Comparison of ENCODE assay signal across 18 cellular contexts in genomic region chr2:163664610-163665009, GRCh38.
DNase-seq lines count a peak whose midpoint lies in the region; ATAC-seq and TF ChIP-seq lines count a peak whose summit lies in the region.
"Had no signal": no experiment of that assay in that cellular context is flagged by ENCODE, and none has a peak within 500 bp of the region (broad histone marks: within the 10 kb centered on the region; RNA-seq: fewer than 3 reads in every experiment).

No MANE protein-coding gene starts in this region.

- DNase-seq in cardiac muscle cell (ENCODE audit: low read depth in 1 of 2, low spot score in 1 of 2) = peak in 1 of 2 donors; percentile 86
- no peak for DNase-seq in right cardiac atrium
- no peak for DNase-seq in SK-N-SH
- DNase-seq in fibroblast of mammary gland (ENCODE audit: low read depth) = peak; percentile 91
- DNase-seq in medulla oblongata (ENCODE audit: extremely low spot score) = no peak
- no peak for DNase-seq in GM23338 (ENCODE audit: low spot score)
- DNase-seq in NCI-H187 treated with DMSO at 0.1 percent for 48 hours (lab: John Stamatoyannopoulos, UW) = no peak
- DNase-seq: 8988T; activated CD4-positive, alpha-beta memory T cell treated with anti-CD3 and anti-CD28 coated beads for 36 hours; effector memory CD4-positive, alpha-beta T cell; heart left ventricle; NCI-H1436 treated with DMSO at 0.1 percent for 48 hours; NCI-H526 treated with DMSO at 0.1 percent for 48 hours; testis had no signal

- H3K4me1 ChIP-seq in cardiac muscle cell (ENCODE audit: low read depth) = peaks cover 22% of the 10 kb centered on the region
- H3K4me1 ChIP-seq in right cardiac atrium (ENCODE audit: control insufficient read depth, insufficient read depth, low read length) = peaks cover 4% of the 10 kb centered on the region
- peaks cover 0 to 20% of the 10 kb centered on the region in 2 experiments; a peak in 2 of 4 replicates for H3K4me1 ChIP-seq in SK-N-SH (ENCODE audit: control insufficient read depth in 1 of 2, insufficient read depth in 2 of 2, low read depth in 1 of 2, low read length in 1 of 2)
- peaks cover 64% of the 10 kb centered on the region for H3K4me1 ChIP-seq in skeletal muscle satellite cell (ENCODE audit: control insufficient read depth, insufficient read depth, low read length)
- no peaks in the 10 kb centered on the region for H3K4me1 ChIP-seq in GM23338 (ENCODE audit: insufficient read depth)
- H3K4me1 ChIP-seq: testis had no signal

- H3K9me2 ChIP-seq in SK-N-SH (no peaks in the 10 kb centered on the region), GM23338 (ENCODE audit: insufficient read depth) (peaks cover 2% of the 10 kb centered on the region; the same call in 1 of the 2 replicates)

- peaks cover 4% of the 10 kb centered on the region for H3K27me3 Mint-ChIP-seq in GM23338 (ENCODE audit: insufficient read depth, low read depth, poor library complexity)
- H3K27me3 Mint-ChIP-seq: activated CD4-positive, alpha-beta memory T cell treated with anti-CD3 and anti-CD28 coated beads for 36 hours had no signal

- POLR2A ChIA-PET in SK-N-SH (lab: Yijun Ruan, JAX) = no interaction called here

- H3K79me2 ChIP-seq in SK-N-SH (ENCODE audit: insufficient read depth) (no peaks in the 10 kb centered on the region), GM23338 (replicated peaks; ENCODE audit: insufficient read depth) (peaks cover 6% of the 10 kb centered on the region; the same call in 1 of the 2 replicates)

- no peaks in the 10 kb centered on the region for H3K27me3 ChIP-seq in cardiac muscle cell
- no peaks in the 10 kb centered on the region for H3K27me3 ChIP-seq in right cardiac atrium (ENCODE audit: control insufficient read depth, insufficient read depth)
- no peaks in the 10 kb centered on the region for H3K27me3 ChIP-seq in SK-N-SH (ENCODE audit: insufficient read depth)
- no peaks in the 10 kb centered on the region for H3K27me3 ChIP-seq in skeletal muscle satellite cell (ENCODE audit: control insufficient read depth, insufficient read depth, low read length)
- no peaks in the 10 kb centered on the region for H3K27me3 ChIP-seq in GM23338 (ENCODE audit: insufficient read depth)
- H3K27me3 ChIP-seq: ascending aorta, heart left ventricle, testis had no signal

- no peaks in the 10 kb centered on the region for H4K20me1 ChIP-seq in SK-N-SH (ENCODE audit: insufficient read depth)
- peaks cover 5% of the 10 kb centered on the region; the same call in 1 of the 2 replicates for H4K20me1 ChIP-seq in GM23338 (replicated peaks; ENCODE audit: insufficient read depth)

- no peaks in the 10 kb centered on the region; the same call in 2 of the 3 replicates for H3K9me3 Mint-ChIP-seq in GM23338

- no peaks in the 10 kb centered on the region for H3K36me3 ChIP-seq in cardiac muscle cell
- H3K36me3 ChIP-seq in SK-N-SH (replicated peaks in 1 of 2; ENCODE audit: control insufficient read depth in 1 of 2, insufficient read depth in 2 of 2, low read length in 1 of 2) = no peaks in the 10 kb centered on the region
- no peaks in the 10 kb centered on the region for H3K36me3 ChIP-seq in skeletal muscle satellite cell (ENCODE audit: insufficient read depth, low read length)
- no peaks in the 10 kb centered on the region for H3K36me3 ChIP-seq in GM23338 (ENCODE audit: insufficient read depth)
- H3K36me3 ChIP-seq: ascending aorta, heart left ventricle had no signal

- H3K36me3 Mint-ChIP-seq in GM23338 (ENCODE audit: low read depth) = peaks cover 14% of the 10 kb centered on the region
- H3K36me3 Mint-ChIP-seq: activated CD4-positive, alpha-beta memory T cell treated with anti-CD3 and anti-CD28 coated beads for 36 hours had no signal

- 85% methylated on average over 5 of the region's 5 CpGs for WGBS in right cardiac atrium
- 58% methylated on average over 5 of the region's 5 CpGs for WGBS in SK-N-SH (ENCODE audit: low lambda C conversion rate)

- no peak for TF ChIP-seq RAD21 in SK-N-SH (IDR thresholded peaks at IDR 0.05; ENCODE audit: low read length)

- H3K27ac Mint-ChIP-seq in GM23338 = no peak overlapping the region
- H3K27ac Mint-ChIP-seq: activated CD4-positive, alpha-beta memory T cell treated with anti-CD3 and anti-CD28 coated beads for 36 hours; activated T-helper 2 cell treated with anti-CD3 and anti-CD28 coated beads, Interferon-gamma antibody, Interleukin-2, Interleukin-4, amounts not matched to agents 10 μg/mL and 5 μg/mL and 100 μg/mL, durations not matched to agents 14 hours and 24 hours and 36 hours had no signal

- peaks cover 30% of the 10 kb centered on the region for H3K4me1 Mint-ChIP-seq in GM23338

- H3K27ac ChIP-seq in cardiac muscle cell = peak overlapping the region; percentile 59
- H3K27ac ChIP-seq in right cardiac atrium (ENCODE audit: low read length) = no peak overlapping the region
- peak overlapping the region in 1 of 2 experiments; percentile 40; a peak in 2 of 4 replicates for H3K27ac ChIP-seq in SK-N-SH (ENCODE audit: low read depth in 2 of 2, low read length in 1 of 2)
- no peak overlapping the region for H3K27ac ChIP-seq in GM23338 (ENCODE audit: low read depth)
- H3K27ac ChIP-seq: ascending aorta, heart left ventricle, testis had no signal

- H2AFZ ChIP-seq in SK-N-SH (ENCODE audit: low read depth) (no peak overlapping the region), GM23338 (no peak overlapping the region)

- H3K9ac ChIP-seq in SK-N-SH (no peak overlapping the region), skeletal muscle satellite cell (ENCODE audit: low read depth, low read length) (no peak overlapping the region)

- TF ChIP-seq EP300 in SK-N-SH (IDR thresholded peaks at IDR 0.05; ENCODE audit: borderline replicate concordance in 1 of 2, low read depth in 1 of 2, low read length in 1 of 2) = no peak; a peak in 1 of 4 replicates

- no peak for ATAC-seq in right cardiac atrium
- no peak for ATAC-seq in GM23338
- ATAC-seq: heart left ventricle, K562 had no signal

- TF ChIP-seq CTCF in cardiac muscle cell (IDR thresholded peaks at IDR 0.05; ENCODE audit: low read depth, low read length) (no peak), SK-N-SH (IDR thresholded peaks at IDR 0.05) (no peak), fibroblast of mammary gland (conservative IDR thresholded peaks at IDR 0.05; ENCODE audit: control insufficient read depth, insufficient read depth, low read depth, low read length) (no peak), GM23338 (conservative IDR thresholded peaks at IDR 0.05; ENCODE audit: low read depth in 2 of 2) (no peak)

- peaks cover 10% of the 10 kb centered on the region for H3F3A ChIP-seq in SK-N-SH (replicated peaks; ENCODE audit: insufficient read depth)
- no peaks in the 10 kb centered on the region for H3F3A ChIP-seq in GM23338 (replicated peaks; ENCODE audit: low read depth)

- intact Hi-C loops in right cardiac atrium (cut with DNase I) = no loop called here

- no peaks in the 10 kb centered on the region for H3K9me3 ChIP-seq in cardiac muscle cell (ENCODE audit: low read depth)
- no peaks in the 10 kb centered on the region for H3K9me3 ChIP-seq in right cardiac atrium (ENCODE audit: control insufficient read depth, low read length)
- H3K9me3 ChIP-seq in SK-N-SH = no peaks in the 10 kb centered on the region
- no peaks in the 10 kb centered on the region for H3K9me3 ChIP-seq in skeletal muscle satellite cell (replicated peaks; ENCODE audit: low read length)
- H3K9me3 ChIP-seq: ascending aorta, heart left ventricle, testis had no signal

- H3K4me3 Mint-ChIP-seq in GM23338 = no peak overlapping the region
- H3K4me3 Mint-ChIP-seq: activated CD4-positive, alpha-beta memory T cell treated with anti-CD3 and anti-CD28 coated beads for 36 hours had no signal

- CTCF ChIA-PET in SK-N-SH (lab: Yijun Ruan, JAX) = interaction anchor here (0.6 kb wide), 1 partner anchor 203 kb away, joined by 3 read pairs; no protein-coding TSS in a partner anchor

- H3K4me2 ChIP-seq in SK-N-SH (no peak overlapping the region), skeletal muscle satellite cell (ENCODE audit: low read length) (peak overlapping the region; percentile 28), GM23338 (no peak overlapping the region)

- no peak overlapping the region for H3K4me3 ChIP-seq in cardiac muscle cell
- no peak overlapping the region for H3K4me3 ChIP-seq in right cardiac atrium (ENCODE audit: low read length)
- H3K4me3 ChIP-seq in SK-N-SH (ENCODE audit: low read depth in 2 of 2, low read length in 1 of 2) = no peak overlapping the region
- no peak overlapping the region for H3K4me3 ChIP-seq in fibroblast of mammary gland (ENCODE audit: control insufficient read depth, low read depth, low read length)
- H3K4me3 ChIP-seq in skeletal muscle satellite cell (ENCODE audit: low read length) = no peak overlapping the region
- H3K4me3 ChIP-seq in GM23338 = no peak overlapping the region
- H3K4me3 ChIP-seq: ascending aorta, heart left ventricle, K562, testis had no signal

TF ChIP-seq in SK-N-SH, 30 proteins besides CTCF, POLR2A, EP300 and RAD21:
- TF ChIP-seq TCF12 (IDR thresholded peaks at IDR 0.05) (0 out of 2 replicates have a peak, but pooled peaks have one; percentile 11), TAF1 (IDR thresholded peaks at IDR 0.05; ENCODE audit: borderline replicate concordance, low read depth, low read length) (no peak), SIN3A (IDR thresholded peaks at IDR 0.05; ENCODE audit: borderline replicate concordance, low read depth, low read length) (no peak), ELF1 (IDR thresholded peaks at IDR 0.05) (no peak), JUND (IDR thresholded peaks at IDR 0.05) (no peak)
- TF ChIP-seq, protein P1, sequence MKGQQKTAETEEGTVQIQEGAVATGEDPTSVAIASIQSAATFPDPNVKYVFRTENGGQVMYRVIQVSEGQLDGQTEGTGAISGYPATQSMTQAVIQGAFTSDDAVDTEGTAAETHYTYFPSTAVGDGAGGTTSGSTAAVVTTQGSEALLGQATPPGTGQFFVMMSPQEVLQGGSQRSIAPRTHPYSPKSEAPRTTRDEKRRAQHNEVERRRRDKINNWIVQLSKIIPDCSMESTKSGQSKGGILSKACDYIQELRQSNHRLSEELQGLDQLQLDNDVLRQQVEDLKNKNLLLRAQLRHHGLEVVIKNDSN (IDR thresholded peaks at IDR 0.05; ENCODE audit: borderline replicate concordance, low read depth) = no peak
